In genomic region chr12:108704527-108704926, GRCh38 we compare ENCODE assay signal across 1 cellular context.
TF ChIP-seq lines count a peak whose summit lies in the region.

No MANE protein-coding gene starts in this region.

TF ChIP-seq in K562, 482 proteins besides CTCF, POLR2A, EP300 and RAD21 (continued from another document):
- TF ChIP-seq C11orf30 (IDR thresholded peaks at IDR 0.05; ENCODE audit: low read depth) (peak; percentile 39), ZNF316 (IDR thresholded peaks at IDR 0.05) (peak; percentile 49), ARID1B (IDR thresholded peaks at IDR 0.05) (no peak), ESRRA (IDR thresholded peaks at IDR 0.05; ENCODE audit: borderline replicate concordance, low read depth) (peak; percentile 92; the same call in 1 of the 2 replicates), MAFK (IDR thresholded peaks at IDR 0.05; ENCODE audit: low read length) (0 out of 2 replicates have a peak, but pooled peaks have one; percentile 11)
